ENCODE assay signal across 22 cellular contexts in genomic region chr2:235610696-235611257, GRCh38.
"Had no signal": no experiment of that assay in that cellular context is flagged by ENCODE, and none has a peak within 500 bp of the region (broad histone marks: within the 10 kb centered on the region; RNA-seq: fewer than 3 reads in every experiment).

No MANE protein-coding gene starts in this region.

- H3K27me3 Mint-ChIP-seq: activated CD4-positive, alpha-beta memory T cell treated with anti-CD3 and anti-CD28 coated beads, Interleukin-2, amount 10 ng/mL, durations not matched to agents 7 days and 5 days; activated naive CD8-positive, alpha-beta T cell treated with anti-CD3 and anti-CD28 coated beads, Interleukin-2, amount 10 ng/mL, durations not matched to agents 7 days and 5 days; central memory CD8-positive, alpha-beta T cell had no signal

- H3K36me3 ChIP-seq: brain microvascular endothelial cell, colonic mucosa, left lung, ovary, thoracic aorta, upper lobe of left lung had no signal

- ATAC-seq: foreskin keratinocyte; left lung; sciatic nerve; stimulated activated naive CD8-positive, alpha-beta T cell treated with anti-CD3 and anti-CD28 coated beads, Interleukin-15, amount 100 ng/mL, for 72 hours; T-cell had no signal

- H3K27ac Mint-ChIP-seq: activated B cell treated with CpG ODN at 0.5 μM for 24 hours; activated CD4-positive, alpha-beta memory T cell treated with anti-CD3 and anti-CD28 coated beads, Interleukin-2, amount 10 ng/mL, durations not matched to agents 7 days and 5 days; activated naive CD8-positive, alpha-beta T cell treated with anti-CD3 and anti-CD28 coated beads, Interleukin-2, amount 10 ng/mL, durations not matched to agents 7 days and 5 days; activated T-helper 2 cell treated with anti-CD3 and anti-CD28 coated beads, Interferon-gamma antibody, Interleukin-2, Interleukin-4, amounts not matched to agents 10 μg/mL and 5 μg/mL and 100 μg/mL, durations not matched to agents 14 hours and 24 hours and 36 hours; T-cell had no signal

- H3K4me1 Mint-ChIP-seq: activated CD4-positive, alpha-beta memory T cell treated with anti-CD3 and anti-CD28 coated beads, Interleukin-2, amount 10 ng/mL, durations not matched to agents 7 days and 5 days; activated naive CD8-positive, alpha-beta T cell treated with anti-CD3 and anti-CD28 coated beads, Interleukin-2, amount 10 ng/mL, durations not matched to agents 7 days and 5 days; stimulated activated naive CD8-positive, alpha-beta T cell treated with anti-CD3 and anti-CD28 coated beads, Interleukin-15, amount 100 ng/mL, for 72 hours; T-cell had no signal

- H3K27me3 ChIP-seq: brain microvascular endothelial cell, colonic mucosa, foreskin keratinocyte, left lung, ovary, upper lobe of left lung had no signal

- H3K36me3 Mint-ChIP-seq: activated naive CD8-positive, alpha-beta T cell treated with anti-CD3 and anti-CD28 coated beads, Interleukin-2, amount 10 ng/mL, durations not matched to agents 7 days and 5 days; T-cell had no signal

- H3K4me1 ChIP-seq: colonic mucosa, foreskin keratinocyte had no signal

- H3K9me3 ChIP-seq: colonic mucosa, left lung, ovary, thoracic aorta, upper lobe of left lung had no signal

- H3K27ac ChIP-seq: brain microvascular endothelial cell, colonic mucosa, foreskin keratinocyte, left lung, ovary, thoracic aorta, upper lobe of left lung had no signal

- DNase-seq: activated B cell treated with CpG ODN at 0.5 μM for 24 hours; activated CD4-positive, alpha-beta memory T cell treated with anti-CD3 and anti-CD28 coated beads, Interleukin-2, amount 10 ng/mL, durations not matched to agents 7 days and 5 days; activated CD4-positive, alpha-beta T cell treated with anti-CD3 and anti-CD28 coated beads for 48 hours; activated naive CD4-positive, alpha-beta T cell treated with Interleukin-2 at 50 U/mL for 16 hours; activated naive CD8-positive, alpha-beta T cell treated with anti-CD3 and anti-CD28 coated beads, Interleukin-2, amount 10 ng/mL, durations not matched to agents 7 days and 5 days; activated T-cell treated with anti-CD3 and anti-CD28 coated beads, Interleukin-2, amount 50 U/mL, for 1 hour; brain microvascular endothelial cell; colonic mucosa; kidney; left lung; ovary; stimulated activated CD4-positive, alpha-beta T cell treated with anti-CD3 and anti-CD28 coated beads, Interleukin-4, amount 100 ng/mL, for 1 hour; stimulated activated naive CD8-positive, alpha-beta T cell treated with anti-CD3 and anti-CD28 coated beads, Interleukin-15, amount 100 ng/mL, for 72 hours; T-cell; upper lobe of left lung had no signal

- H3K4me3 ChIP-seq: colonic mucosa, left lung, ovary, smooth muscle cell, thoracic aorta, upper lobe of left lung had no signal

- H3K9me3 Mint-ChIP-seq: activated B cell treated with CpG ODN at 0.5 μM for 24 hours; activated CD4-positive, alpha-beta memory T cell treated with anti-CD3 and anti-CD28 coated beads, Interleukin-2, amount 10 ng/mL, durations not matched to agents 7 days and 5 days; activated naive CD8-positive, alpha-beta T cell treated with anti-CD3 and anti-CD28 coated beads, Interleukin-2, amount 10 ng/mL, durations not matched to agents 7 days and 5 days; activated T-helper 2 cell treated with anti-CD3 and anti-CD28 coated beads, Interferon-gamma antibody, Interleukin-2, Interleukin-4, amounts not matched to agents 10 μg/mL and 5 μg/mL and 100 μg/mL, durations not matched to agents 14 hours and 24 hours and 36 hours; central memory CD8-positive, alpha-beta T cell; neural crest cell; stimulated activated naive CD8-positive, alpha-beta T cell treated with anti-CD3 and anti-CD28 coated beads, Interleukin-15, amount 100 ng/mL, for 72 hours; T-cell had no signal

- H3K4me3 Mint-ChIP-seq: activated B cell treated with CpG ODN at 0.5 μM for 24 hours; activated CD4-positive, alpha-beta memory T cell treated with anti-CD3 and anti-CD28 coated beads, Interleukin-2, amount 10 ng/mL, durations not matched to agents 7 days and 5 days; activated naive CD8-positive, alpha-beta T cell treated with anti-CD3 and anti-CD28 coated beads, Interleukin-2, amount 10 ng/mL, durations not matched to agents 7 days and 5 days; central memory CD8-positive, alpha-beta T cell; neural crest cell; stimulated activated naive CD8-positive, alpha-beta T cell treated with anti-CD3 and anti-CD28 coated beads, Interleukin-15, amount 100 ng/mL, for 72 hours; T-cell had no signal
